ENCODE assay signal across 8 cellular contexts in genomic region chr19:17419154-17419490, GRCh38. TPM values are rescaled to one million over a fixed set of nuclear protein-coding genes. Genes with fewer than 3 reads are reported as not detected.
DNase-seq lines count a peak whose midpoint lies in the region; ATAC-seq, FAIRE-seq and TF ChIP-seq lines count a peak whose summit lies in the region.

No MANE protein-coding gene starts in this region.

- H2BK120ac ChIP-seq in H1 (replicated peaks; ENCODE audit: low read depth, low read length) (peak overlapping the region; percentile 21), neuronal stem cell (ENCODE audit: low read depth, low read length) (no peak overlapping the region)

- no peaks in the 10 kb centered on the region for H3K27me3 Mint-ChIP-seq in CD8-positive, alpha-beta memory T cell

- H3K79me2 ChIP-seq in OCI-LY3 (ENCODE audit: low read length): no peaks in the 10 kb centered on the region
- no peaks in the 10 kb centered on the region for H3K79me2 ChIP-seq in H1 (ENCODE audit: control insufficient read depth in 1 of 2, insufficient read depth in 2 of 2, low read length in 2 of 2)

- peak overlapping the region; percentile 78 for H3K4me3 ChIP-seq in CD8-positive, alpha-beta memory T cell (ENCODE audit: low read length)
- H3K4me3 ChIP-seq in OCI-LY3 (ENCODE audit: low read length) (peak overlapping the region; percentile 85), H1 (ENCODE audit: extremely low read depth in 1 of 4, insufficient read depth in 2 of 4, low read depth in 3 of 4, low read length in 4 of 4) (peak overlapping the region; percentile 2 to 58 (median 32); a peak in 5 of 8 replicates), neuronal stem cell (ENCODE audit: low read length in 2 of 2) (peak overlapping the region; percentile 56 to 69)

- H2BK12ac ChIP-seq in H1 (ENCODE audit: low read depth, low read length) (0 out of 2 replicates have a peak overlapping the region, but pooled peaks have one; percentile 22), neuronal stem cell (ENCODE audit: low read length) (no peak overlapping the region)

- H3K27ac Mint-ChIP-seq in CD8-positive, alpha-beta memory T cell: peak overlapping the region in 7 of 8 donors; percentile 88 to 96 (median 91)

- H3K9me3 ChIP-seq in CD8-positive, alpha-beta memory T cell (ENCODE audit: low read length): no peaks in the 10 kb centered on the region
- no peaks in the 10 kb centered on the region for H3K9me3 ChIP-seq in OCI-LY3 (ENCODE audit: insufficient read depth, low read length)
- no peaks in the 10 kb centered on the region for H3K9me3 ChIP-seq in H1 (ENCODE audit: insufficient read depth in 2 of 2, low read depth in 1 of 2, low read length in 1 of 2)
- no peaks in the 10 kb centered on the region for H3K9me3 ChIP-seq in neuronal stem cell (replicated peaks in 1 of 2; ENCODE audit: control insufficient read depth in 2 of 2, insufficient read depth in 1 of 2, low read depth in 1 of 2, low read length in 2 of 2)

- no peak overlapping the region for H2AK5ac ChIP-seq in H1 (ENCODE audit: low read depth, low read length)
- H2AK5ac ChIP-seq in neuronal stem cell (ENCODE audit: low read depth, low read length): no peak overlapping the region

- H2BK20ac ChIP-seq in H1 (ENCODE audit: low read length): no peak overlapping the region

- H3K9ac ChIP-seq in OCI-LY3 (ENCODE audit: low read length) (peak overlapping the region; percentile 88), H1 (replicated peaks in 1 of 4; ENCODE audit: extremely low read depth in 1 of 4, low read depth in 3 of 4, low read length in 3 of 4) (peak overlapping the region in 2 of 4 experiments; percentile 48 to 78; a peak in 4 of 7 replicates), neuronal stem cell (ENCODE audit: low read depth, low read length, poor library complexity) (no peak overlapping the region)

- H4K8ac ChIP-seq in H1 (ENCODE audit: extremely low read depth, insufficient read depth, low read length) (no peak overlapping the region), neuronal stem cell (ENCODE audit: low read depth, low read length) (no peak overlapping the region)

- no peak overlapping the region for H4K91ac ChIP-seq in H1 (replicated peaks; ENCODE audit: insufficient read length, low read length)
- no peak overlapping the region for H4K91ac ChIP-seq in neuronal stem cell (ENCODE audit: low read depth, low read length, poor library complexity)

- peak overlapping the region; percentile 91 for H3K4me2 ChIP-seq in OCI-LY3 (ENCODE audit: low read length)
- peak overlapping the region; percentile 59 to 69 for H3K4me2 ChIP-seq in H1 (ENCODE audit: insufficient read depth in 1 of 2, low read depth in 2 of 2, low read length in 2 of 2)
- peak overlapping the region; percentile 31 for H3K4me2 ChIP-seq in neuronal stem cell (ENCODE audit: insufficient read depth, low read length, poor library complexity, severe bottlenecking)

- peaks cover 12% of the 10 kb centered on the region for H3K23me2 ChIP-seq in H1 (ENCODE audit: low read depth, low read length)

- no peaks in the 10 kb centered on the region for H3K27me3 ChIP-seq in CD8-positive, alpha-beta memory T cell (ENCODE audit: insufficient read depth, low read length, poor library complexity, severe bottlenecking)
- H3K27me3 ChIP-seq in OCI-LY3 (ENCODE audit: low read depth, low read length): no peaks in the 10 kb centered on the region
- H3K27me3 ChIP-seq in H1 (replicated peaks in 1 of 4; ENCODE audit: control insufficient read depth in 3 of 4, extremely low read depth in 1 of 4, insufficient read depth in 3 of 4, low read length in 3 of 4): peaks cover 0 to 6% (median 0%) of the 10 kb centered on the region in 4 experiments; a peak in 3 of 7 replicates
- H3K27me3 ChIP-seq in neuronal stem cell (ENCODE audit: control insufficient read depth in 3 of 3, insufficient read depth in 3 of 3, low read depth in 1 of 3, low read length in 3 of 3): no peaks in the 10 kb centered on the region

- FAIRE-seq in H1 (lab: Jason Lieb, UNC) (no peak), D721Med (lab: Jason Lieb, UNC) (no peak)

- peak overlapping the region; percentile 89 to 97 (median 92) for H3K4me3 Mint-ChIP-seq in CD8-positive, alpha-beta memory T cell

- H2BK15ac ChIP-seq in H1 (ENCODE audit: low read length): no peak overlapping the region
- no peak overlapping the region for H2BK15ac ChIP-seq in neuronal stem cell (ENCODE audit: low read length)

- POLR2A ChIA-PET in CD8-positive, alpha-beta memory T cell (lab: Charles Lee): interaction anchor here (0.5 to 1.8 kb wide), 6 partner anchors 13 to 193 kb away, joined by 3 to 25 read pairs (median 5); partner anchors contain the start of genes BST2, DDA1 and OCEL1
- POLR2A ChIA-PET in H1 (lab: Charles Lee; ENCODE audit: partially characterized antibody): interaction anchor here (0.8 to 6.1 kb wide), 8 partner anchors 10 to 62 kb away, joined by 3 to 44 read pairs (median 5); partner anchors contain the start of gene BST2

- no peak overlapping the region for H3K18ac ChIP-seq in H1 (ENCODE audit: extremely low read depth, low read length)
- no peak overlapping the region for H3K18ac ChIP-seq in neuronal stem cell (ENCODE audit: low read length)

- H3K4me1 Mint-ChIP-seq in CD8-positive, alpha-beta memory T cell: peaks cover 14 to 20% (median 18%) of the 10 kb centered on the region in 3 donors

- H3K56ac ChIP-seq in H1 (replicated peaks; ENCODE audit: insufficient read length, low read depth, low read length): peak overlapping the region; percentile 24

- no peak for ATAC-seq in GM19397 (IDR thresholded peaks at IDR 0.05; ENCODE audit: unreplicated experiment)
- ATAC-seq in left lobe of liver: no peak
- no peak for ATAC-seq in omental fat pad (ENCODE audit: low FRiP score)

- DNase-seq in CD8-positive, alpha-beta memory T cell: no peak
- no peak for DNase-seq in H1 (ENCODE audit: low read depth in 1 of 2, low spot score in 2 of 2)
- no peak for DNase-seq in neuronal stem cell (ENCODE audit: low spot score)
- no peak for DNase-seq in left lobe of liver (ENCODE audit: low spot score)
- DNase-seq in omental fat pad (ENCODE audit: low spot score): no peak
- no peak for DNase-seq in D721Med (ENCODE audit: insufficient read length, low spot score)

- peaks cover 15% of the 10 kb centered on the region for H3K4me1 ChIP-seq in CD8-positive, alpha-beta memory T cell (ENCODE audit: insufficient read depth, low read length)
- H3K4me1 ChIP-seq in OCI-LY3 (ENCODE audit: low read length): peaks cover 12% of the 10 kb centered on the region
- H3K4me1 ChIP-seq in H1 (replicated peaks in 1 of 4; ENCODE audit: control insufficient read depth in 3 of 4, insufficient read depth in 4 of 4, low read length in 3 of 4): peaks cover 3 to 12% (median 8%) of the 10 kb centered on the region in 4 experiments
- H3K4me1 ChIP-seq in neuronal stem cell (ENCODE audit: control insufficient read depth in 2 of 2, insufficient read depth in 1 of 2, low read depth in 1 of 2, low read length in 2 of 2): peaks cover 3 to 14% of the 10 kb centered on the region in 2 donors

- no peaks in the 10 kb centered on the region for H4K20me1 ChIP-seq in OCI-LY3 (ENCODE audit: insufficient read depth, low read length)
- peaks cover 0 to 4% of the 10 kb centered on the region in 2 experiments for H4K20me1 ChIP-seq in H1 (replicated peaks in 1 of 2; ENCODE audit: control insufficient read depth in 1 of 2, insufficient read depth in 2 of 2, low read length in 2 of 2)

- TF ChIP-seq CTCF in OCI-LY3 (IDR thresholded peaks at IDR 0.05; ENCODE audit: low read depth, low read length) (no peak), H1 (IDR thresholded peaks at IDR 0.05; ENCODE audit: control extremely low read depth in 1 of 3, insufficient read depth in 1 of 3, low read depth in 1 of 3, low read length in 3 of 3) (no peak), omental fat pad (IDR thresholded peaks at IDR 0.05) (no peak), D721Med (IDR thresholded peaks at IDR 0.05; ENCODE audit: insufficient read depth, missing control alignments) (no peak)

- H3K36me3 ChIP-seq in CD8-positive, alpha-beta memory T cell (ENCODE audit: insufficient read depth, low read length): no peaks in the 10 kb centered on the region
- no peaks in the 10 kb centered on the region for H3K36me3 ChIP-seq in OCI-LY3 (replicated peaks; ENCODE audit: low read depth, low read length)
- H3K36me3 ChIP-seq in H1 (ENCODE audit: control insufficient read depth in 2 of 4, insufficient read depth in 4 of 4, low read length in 3 of 4): peaks cover 0 to 3% (median 0%) of the 10 kb centered on the region in 4 experiments; a peak in 1 of 8 replicates
- H3K36me3 ChIP-seq in neuronal stem cell (replicated peaks in 1 of 2; ENCODE audit: control insufficient read depth in 2 of 2, insufficient read depth in 2 of 2, low read length in 2 of 2): peaks cover 2 to 4% of the 10 kb centered on the region in 2 donors

- TF ChIP-seq RAD21 in H1 (IDR thresholded peaks at IDR 0.05 in 1 of 2, conservative IDR thresholded peaks at IDR 0.05 in 1 of 2; ENCODE audit: low read depth in 2 of 2, low read length in 2 of 2): no peak

- peaks cover 0 to 37% (median 1%) of the 10 kb centered on the region in 3 donors for H3K36me3 Mint-ChIP-seq in CD8-positive, alpha-beta memory T cell

- no peak overlapping the region for H3K23ac ChIP-seq in H1 (ENCODE audit: insufficient read length)
- H3K23ac ChIP-seq in neuronal stem cell (ENCODE audit: low read depth, low read length, poor library complexity): no peak overlapping the region

- H3K14ac ChIP-seq in H1 (ENCODE audit: insufficient read length): no peak overlapping the region
- H3K14ac ChIP-seq in neuronal stem cell (ENCODE audit: low read length): no peak overlapping the region

- no peak for TF ChIP-seq POLR2A in H1 (IDR thresholded peaks at IDR 0.05; ENCODE audit: control extremely low read depth in 1 of 2, low read depth in 2 of 2, low read length in 2 of 2)

- no peak for TF ChIP-seq EP300 in H1 (IDR thresholded peaks at IDR 0.05; ENCODE audit: borderline replicate concordance in 1 of 2, low read depth in 2 of 2, low read length in 2 of 2)

- no peaks in the 10 kb centered on the region for H3K9me3 Mint-ChIP-seq in CD8-positive, alpha-beta memory T cell

- H3K4ac ChIP-seq in H1 (replicated peaks; ENCODE audit: insufficient read length, low read depth, low read length): peak overlapping the region; percentile 45
- H3K4ac ChIP-seq in neuronal stem cell (ENCODE audit: low read length): no peak overlapping the region

- H2AFZ ChIP-seq in OCI-LY3 (ENCODE audit: low read depth, low read length): peak overlapping the region; percentile 68; the same call in 1 of the 2 replicates
- H2AFZ ChIP-seq in H1 (ENCODE audit: low read length): peak overlapping the region; percentile 76; the same call in 1 of the 2 replicates
- peak overlapping the region; percentile 79 for H2AFZ ChIP-seq in neuronal stem cell (ENCODE audit: low read length)

- CTCF ChIA-PET in CD8-positive, alpha-beta memory T cell (lab: Charles Lee): interaction anchor here (1.0 to 1.4 kb wide), 4 partner anchors 10 to 18 kb away, joined by 3 to 11 read pairs (median 3); partner anchors contain the start of gene BST2
- CTCF ChIA-PET in H1 (lab: Charles Lee; ENCODE audit: partially characterized antibody): interaction anchor here (0.7 to 1.5 kb wide), 5 partner anchors 25 to 48 kb away, joined by 3 to 8 read pairs (median 3); partner anchors contain the start of gene TMEM221

- H3K79me1 ChIP-seq in H1 (ENCODE audit: low read depth, low read length): no peaks in the 10 kb centered on the region
- peaks cover 4% of the 10 kb centered on the region for H3K79me1 ChIP-seq in neuronal stem cell (ENCODE audit: low read depth, low read length)

- peak overlapping the region; percentile 57 for H3K27ac ChIP-seq in CD8-positive, alpha-beta memory T cell (ENCODE audit: low read depth, low read length)
- H3K27ac ChIP-seq in OCI-LY3 (ENCODE audit: low read length) (peak overlapping the region; percentile 53), H1 (ENCODE audit: low read depth, low read length) (peak overlapping the region; percentile 62; the same call in 1 of the 2 replicates), neuronal stem cell (replicated peaks; ENCODE audit: low read length) (peak overlapping the region; percentile 79)

- H4K5ac ChIP-seq in H1 (ENCODE audit: insufficient read length, low read depth, low read length): no peak overlapping the region

- 44% methylated on average over 6 of the region's 6 CpGs; no CpG with 5 or more reads in 1 of the 2 experiments for WGBS in H1 (ENCODE audit: extremely low coverage in 1 of 2, insufficient coverage in 1 of 2, insufficient read length in 1 of 2, insufficient replicate concordance in 2 of 2, low coverage in 1 of 2, low lambda C conversion rate in 2 of 2, missing lambda C conversion rate in 1 of 2), 2 experiments
- no CpG with 5 or more reads among the region's 6 CpGs for WGBS in neuronal stem cell (ENCODE audit: extremely low coverage in 2 of 2, insufficient read length in 2 of 2, insufficient replicate concordance in 1 of 2), 2 donors

- H2BK5ac ChIP-seq in H1 (ENCODE audit: low read depth, low read length) (peak overlapping the region; percentile 20; the same call in 1 of the 2 replicates), neuronal stem cell (ENCODE audit: low read length) (no peak overlapping the region)

RNA-seq across cellular contexts. Expression of gene MVB12A, which starts 0.7 kb away (rescaled TPM):
- 10 to 100 TPM; 34.5 to 39.2 TPM for total RNA-seq in CD8-positive, alpha-beta memory T cell
- 26.9 TPM for polyA plus RNA-seq in CD8-positive, alpha-beta memory T cell
- total RNA-seq in H1 (2021; fragmentation: NEBNext Ultra II Directional; extraction: Animal tissue kit (Norgen Biotek cat#: 25700)): 36.8 and 37.9 TPM in 2 replicates
- 76.6 and 97.7 TPM in 2 replicates for polyA plus RNA-seq in H1 (2011; rRNA removed)
- polyA plus RNA-seq in H1 (2011; cell fraction: cytosol; rRNA removed): 57.3 TPM
- polyA plus RNA-seq in H1 (2011; cell fraction: nucleus; rRNA removed): 68.4 TPM
- 22.6 to 49.8 TPM (median 44.7 TPM) in 4 replicates for polyA plus RNA-seq in H1 (2012, experiment 1 of 2)
- polyA plus RNA-seq in H1 (2012, experiment 2 of 2): 58.2 TPM
- 32.8 TPM for polyA plus RNA-seq in H1 (2013, experiment 1 of 2)
- 35.2 TPM for polyA plus RNA-seq in H1 (2013, experiment 2 of 2)
- polyA minus RNA-seq in H1 (2011; rRNA and poly(A)+ RNA removed): 13.8 and 15.3 TPM in 2 replicates
- polyA minus RNA-seq in H1 (2011; cell fraction: cytosol; rRNA and poly(A)+ RNA removed): 16.6 TPM
- polyA minus RNA-seq in H1 (2011; cell fraction: nucleus; rRNA and poly(A)+ RNA removed): 21.0 TPM
- polyA plus RNA-seq in neuronal stem cell (2013, experiment 1 of 2): 42.9 TPM
- 42.4 TPM for polyA plus RNA-seq in neuronal stem cell (2013, experiment 2 of 2)
- 22.6 TPM for total RNA-seq in left lobe of liver
- total RNA-seq in omental fat pad: 10 to 100 TPM; 34.1 to 65.0 (median 45.9) TPM

RNA-seq across cellular contexts. Expression of gene BST2, which starts 13.7 kb away (rescaled TPM):
- 100 to 1,000 TPM; 116 to 124 TPM for total RNA-seq in CD8-positive, alpha-beta memory T cell
- polyA plus RNA-seq in CD8-positive, alpha-beta memory T cell: 192 TPM
- total RNA-seq in H1 (2021; fragmentation: NEBNext Ultra II Directional; extraction: Animal tissue kit (Norgen Biotek cat#: 25700)): 16.8 and 18.1 TPM in 2 replicates
- polyA plus RNA-seq in H1 (2011; rRNA removed): 72.8 and 117 TPM in 2 replicates
- 114 TPM for polyA plus RNA-seq in H1 (2011; cell fraction: cytosol; rRNA removed)
- 72.3 TPM for polyA plus RNA-seq in H1 (2011; cell fraction: nucleus; rRNA removed)
- polyA plus RNA-seq in H1 (2012, experiment 1 of 2): 50.2 to 77.7 TPM (median 65.9 TPM) in 4 replicates
- polyA plus RNA-seq in H1 (2012, experiment 2 of 2): 123 TPM
- 23.1 TPM for polyA plus RNA-seq in H1 (2013, experiment 1 of 2)
- polyA plus RNA-seq in H1 (2013, experiment 2 of 2): 28.3 TPM
- 29.3 and 39.6 TPM in 2 replicates for polyA minus RNA-seq in H1 (2011; rRNA and poly(A)+ RNA removed)
- 22.9 TPM for polyA minus RNA-seq in H1 (2011; cell fraction: cytosol; rRNA and poly(A)+ RNA removed)
- 25.5 TPM for polyA minus RNA-seq in H1 (2011; cell fraction: nucleus; rRNA and poly(A)+ RNA removed)
- polyA plus RNA-seq in neuronal stem cell (2013, experiment 1 of 2): 32.5 TPM
- 30.5 TPM for polyA plus RNA-seq in neuronal stem cell (2013, experiment 2 of 2)
- 103 TPM for total RNA-seq in left lobe of liver
- 100 to 1,000 TPM; 126 to 368 (median 146) TPM for total RNA-seq in omental fat pad

RNA-seq across cellular contexts. Expression of gene CCDC194, which starts 25.1 kb away (rescaled TPM):
- total RNA-seq in CD8-positive, alpha-beta memory T cell: 1 to 10 TPM; 1.1 to 1.5 TPM
- not detected for polyA plus RNA-seq in CD8-positive, alpha-beta memory T cell
- total RNA-seq in H1 (2021; fragmentation: NEBNext Ultra II Directional; extraction: Animal tissue kit (Norgen Biotek cat#: 25700)): not detected in 2 replicates
- 0.33 and 0.74 TPM in 2 replicates for polyA plus RNA-seq in H1 (2011; rRNA removed)
- 0.54 TPM for polyA plus RNA-seq in H1 (2011; cell fraction: cytosol; rRNA removed)
- polyA plus RNA-seq in H1 (2011; cell fraction: nucleus; rRNA removed): 1.4 TPM
- 0.20 to 0.72 TPM (median 0.42 TPM) in 3 of 4 replicates, not detected in the other for polyA plus RNA-seq in H1 (2012, experiment 1 of 2)
- not detected for polyA plus RNA-seq in H1 (2012, experiment 2 of 2)
- polyA plus RNA-seq in H1 (2013, experiment 1 of 2): 0.18 TPM
- polyA plus RNA-seq in H1 (2013, experiment 2 of 2): 0.17 TPM
- 0.22 and 0.54 TPM in 2 replicates for polyA minus RNA-seq in H1 (2011; rRNA and poly(A)+ RNA removed)
- not detected for polyA minus RNA-seq in H1 (2011; cell fraction: cytosol; rRNA and poly(A)+ RNA removed)
- 1.4 TPM for polyA minus RNA-seq in H1 (2011; cell fraction: nucleus; rRNA and poly(A)+ RNA removed)
- 0.82 TPM for polyA plus RNA-seq in neuronal stem cell (2013, experiment 1 of 2)
- 0.76 TPM for polyA plus RNA-seq in neuronal stem cell (2013, experiment 2 of 2)
- total RNA-seq in left lobe of liver: 0.50 TPM
- 1 to 10 TPM in 1 of 4 donors, under 1 TPM in 1, not detected in 2; 0.93 to 1.7 TPM for total RNA-seq in omental fat pad

RNA-seq across cellular contexts. Expression of gene TMEM221, which starts 29.3 kb away (rescaled TPM):
- not detected for total RNA-seq in CD8-positive, alpha-beta memory T cell
- polyA plus RNA-seq in CD8-positive, alpha-beta memory T cell: not detected
- total RNA-seq in H1 (2021; fragmentation: NEBNext Ultra II Directional; extraction: Animal tissue kit (Norgen Biotek cat#: 25700)): 1.4 and 1.6 TPM in 2 replicates
- 2.0 and 2.9 TPM in 2 replicates for polyA plus RNA-seq in H1 (2011; rRNA removed)
- polyA plus RNA-seq in H1 (2011; cell fraction: cytosol; rRNA removed): 1.7 TPM
- 1.9 TPM for polyA plus RNA-seq in H1 (2011; cell fraction: nucleus; rRNA removed)
- 2.0 to 3.1 TPM (median 2.4 TPM) in 4 replicates for polyA plus RNA-seq in H1 (2012, experiment 1 of 2)
- 3.4 TPM for polyA plus RNA-seq in H1 (2012, experiment 2 of 2)
- 2.8 TPM for polyA plus RNA-seq in H1 (2013, experiment 1 of 2)
- 2.6 TPM for polyA plus RNA-seq in H1 (2013, experiment 2 of 2)
- polyA minus RNA-seq in H1 (2011; rRNA and poly(A)+ RNA removed): 0.50 and 0.63 TPM in 2 replicates
- 0.88 TPM for polyA minus RNA-seq in H1 (2011; cell fraction: cytosol; rRNA and poly(A)+ RNA removed)
- polyA minus RNA-seq in H1 (2011; cell fraction: nucleus; rRNA and poly(A)+ RNA removed): not detected
- 2.0 TPM for polyA plus RNA-seq in neuronal stem cell (2013, experiment 1 of 2)
- polyA plus RNA-seq in neuronal stem cell (2013, experiment 2 of 2): 1.6 TPM
- total RNA-seq in left lobe of liver: 0.15 TPM
- 1 to 10 TPM in 1 of 4 donors, under 1 TPM in 2, not detected in 1; 0.38 to 1.9 (median 0.46) TPM for total RNA-seq in omental fat pad

RNA-seq across cellular contexts. Expression of gene NXNL1, which starts 41.6 kb away (rescaled TPM):
- not detected for total RNA-seq in CD8-positive, alpha-beta memory T cell
- polyA plus RNA-seq in CD8-positive, alpha-beta memory T cell: not detected
- total RNA-seq in H1 (2021; fragmentation: NEBNext Ultra II Directional; extraction: Animal tissue kit (Norgen Biotek cat#: 25700)): not detected in 2 replicates
- polyA plus RNA-seq in H1 (2011; rRNA removed): not detected in 2 replicates
- not detected for polyA plus RNA-seq in H1 (2011; cell fraction: cytosol; rRNA removed)
- polyA plus RNA-seq in H1 (2011; cell fraction: nucleus; rRNA removed): not detected
- polyA plus RNA-seq in H1 (2012, experiment 1 of 2): not detected in 4 replicates
- not detected for polyA plus RNA-seq in H1 (2012, experiment 2 of 2)
- not detected for polyA plus RNA-seq in H1 (2013, experiment 1 of 2)
- not detected for polyA plus RNA-seq in H1 (2013, experiment 2 of 2)
- not detected in 2 replicates for polyA minus RNA-seq in H1 (2011; rRNA and poly(A)+ RNA removed)
- polyA minus RNA-seq in H1 (2011; cell fraction: cytosol; rRNA and poly(A)+ RNA removed): not detected
- not detected for polyA minus RNA-seq in H1 (2011; cell fraction: nucleus; rRNA and poly(A)+ RNA removed)
- not detected for polyA plus RNA-seq in neuronal stem cell (2013, experiment 1 of 2)
- polyA plus RNA-seq in neuronal stem cell (2013, experiment 2 of 2): not detected
- not detected for total RNA-seq in left lobe of liver
- not detected for total RNA-seq in omental fat pad

Comparison
In these comparisons a context has a peak if more than half of its experiments do, and no peak if none do; other contexts are left out.
1. H3K4me3 ChIP-seq: peak in every context shown above with its lines; median percentile 85 in OCI-LY3; 78 in CD8-positive, alpha-beta memory T cell; 62 in neuronal stem cell; 32 in H1.
2. H3K4me2 ChIP-seq: peak in every context shown above with its lines; median percentile 91 in OCI-LY3; 64 in H1; 31 in neuronal stem cell.